ENCODE assay signal across 1 cellular context in the genomic region with DNA sequence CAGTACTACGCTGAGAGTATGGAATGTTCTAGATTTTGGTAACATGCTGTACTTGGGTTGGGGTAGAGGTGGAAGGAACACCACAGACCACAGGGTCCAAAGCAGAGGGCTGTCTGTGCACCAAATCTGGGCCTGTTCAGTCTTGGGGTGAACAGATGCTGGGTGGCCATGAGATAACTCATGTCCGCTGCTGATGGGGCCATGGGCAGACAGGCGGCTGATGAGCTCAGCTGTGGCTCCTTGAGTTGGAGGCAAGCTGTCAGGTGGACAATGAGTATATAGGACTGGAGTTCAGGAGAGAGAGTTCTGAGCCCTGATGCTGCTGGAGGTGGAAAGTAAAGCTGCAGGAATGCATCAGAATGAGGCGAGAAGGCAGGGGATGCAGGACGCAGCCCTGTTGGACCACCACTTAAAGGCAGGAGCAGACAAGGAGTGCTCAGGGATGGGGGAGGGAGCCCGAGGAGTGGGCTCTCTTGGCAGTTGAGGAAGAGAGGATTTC.
TF ChIP-seq lines count a peak whose summit lies in the region.

No MANE protein-coding gene starts in this region.

TF ChIP-seq in GM23338, 12 proteins besides CTCF, POLR2A, EP300 and RAD21 (continued from another document):
- TF ChIP-seq, protein P1, sequence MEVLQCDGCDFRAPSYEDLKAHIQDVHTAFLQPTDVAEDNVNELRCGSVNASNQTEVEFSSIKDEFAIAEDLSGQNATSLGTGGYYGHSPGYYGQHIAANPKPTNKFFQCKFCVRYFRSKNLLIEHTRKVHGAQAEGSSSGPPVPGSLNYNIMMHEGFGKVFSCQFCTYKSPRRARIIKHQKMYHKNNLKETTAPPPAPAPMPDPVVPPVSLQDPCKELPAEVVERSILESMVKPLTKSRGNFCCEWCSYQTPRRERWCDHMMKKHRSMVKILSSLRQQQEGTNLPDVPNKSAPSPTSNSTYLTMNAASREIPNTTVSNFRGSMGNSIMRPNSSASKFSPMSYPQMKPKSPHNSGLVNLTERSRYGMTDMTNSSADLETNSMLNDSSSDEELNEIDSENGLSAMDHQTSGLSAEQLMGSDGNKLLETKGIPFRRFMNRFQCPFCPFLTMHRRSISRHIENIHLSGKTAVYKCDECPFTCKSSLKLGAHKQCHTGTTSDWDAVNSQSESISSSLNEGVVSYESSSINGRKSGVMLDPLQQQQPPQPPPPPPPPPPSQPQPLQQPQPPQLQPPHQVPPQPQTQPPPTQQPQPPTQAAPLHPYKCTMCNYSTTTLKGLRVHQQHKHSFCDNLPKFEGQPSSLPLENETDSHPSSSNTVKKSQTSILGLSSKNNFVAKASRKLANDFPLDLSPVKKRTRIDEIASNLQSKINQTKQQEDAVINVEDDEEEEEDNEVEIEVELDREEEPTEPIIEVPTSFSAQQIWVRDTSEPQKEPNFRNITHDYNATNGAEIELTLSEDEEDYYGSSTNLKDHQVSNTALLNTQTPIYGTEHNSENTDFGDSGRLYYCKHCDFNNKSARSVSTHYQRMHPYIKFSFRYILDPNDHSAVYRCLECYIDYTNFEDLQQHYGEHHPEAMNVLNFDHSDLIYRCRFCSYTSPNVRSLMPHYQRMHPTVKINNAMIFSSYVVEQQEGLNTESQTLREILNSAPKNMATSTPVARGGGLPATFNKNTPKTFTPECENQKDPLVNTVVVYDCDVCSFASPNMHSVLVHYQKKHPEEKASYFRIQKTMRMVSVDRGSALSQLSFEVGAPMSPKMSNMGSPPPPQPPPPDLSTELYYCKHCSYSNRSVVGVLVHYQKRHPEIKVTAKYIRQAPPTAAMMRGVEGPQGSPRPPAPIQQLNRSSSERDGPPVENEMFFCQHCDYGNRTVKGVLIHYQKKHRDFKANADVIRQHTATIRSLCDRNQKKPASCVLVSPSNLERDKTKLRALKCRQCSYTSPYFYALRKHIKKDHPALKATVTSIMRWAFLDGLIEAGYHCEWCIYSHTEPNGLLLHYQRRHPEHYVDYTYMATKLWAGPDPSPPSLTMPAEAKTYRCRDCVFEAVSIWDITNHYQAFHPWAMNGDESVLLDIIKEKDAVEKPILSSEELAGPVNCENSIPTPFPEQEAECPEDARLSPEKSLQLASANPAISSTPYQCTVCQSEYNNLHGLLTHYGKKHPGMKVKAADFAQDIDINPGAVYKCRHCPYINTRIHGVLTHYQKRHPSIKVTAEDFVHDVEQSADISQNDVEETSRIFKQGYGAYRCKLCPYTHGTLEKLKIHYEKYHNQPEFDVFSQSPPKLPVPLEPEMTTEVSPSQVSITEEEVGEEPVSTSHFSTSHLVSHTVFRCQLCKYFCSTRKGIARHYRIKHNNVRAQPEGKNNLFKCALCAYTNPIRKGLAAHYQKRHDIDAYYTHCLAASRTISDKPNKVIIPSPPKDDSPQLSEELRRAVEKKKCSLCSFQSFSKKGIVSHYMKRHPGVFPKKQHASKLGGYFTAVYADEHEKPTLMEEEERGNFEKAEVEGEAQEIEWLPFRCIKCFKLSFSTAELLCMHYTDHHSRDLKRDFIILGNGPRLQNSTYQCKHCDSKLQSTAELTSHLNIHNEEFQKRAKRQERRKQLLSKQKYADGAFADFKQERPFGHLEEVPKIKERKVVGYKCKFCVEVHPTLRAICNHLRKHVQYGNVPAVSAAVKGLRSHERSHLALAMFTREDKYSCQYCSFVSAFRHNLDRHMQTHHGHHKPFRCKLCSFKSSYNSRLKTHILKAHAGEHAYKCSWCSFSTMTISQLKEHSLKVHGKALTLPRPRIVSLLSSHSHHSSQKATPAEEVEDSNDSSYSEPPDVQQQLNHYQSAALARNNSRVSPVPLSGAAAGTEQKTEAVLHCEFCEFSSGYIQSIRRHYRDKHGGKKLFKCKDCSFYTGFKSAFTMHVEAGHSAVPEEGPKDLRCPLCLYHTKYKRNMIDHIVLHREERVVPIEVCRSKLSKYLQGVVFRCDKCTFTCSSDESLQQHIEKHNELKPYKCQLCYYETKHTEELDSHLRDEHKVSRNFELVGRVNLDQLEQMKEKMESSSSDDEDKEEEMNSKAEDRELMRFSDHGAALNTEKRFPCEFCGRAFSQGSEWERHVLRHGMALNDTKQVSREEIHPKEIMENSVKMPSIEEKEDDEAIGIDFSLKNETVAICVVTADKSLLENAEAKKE (CRISPR knock-in tag; IDR thresholded peaks at IDR 0.05) = no peak
- TF ChIP-seq EZH2 (IDR thresholded peaks at IDR 0.05; ENCODE audit: low read depth, unreplicated experiment) (no peak), POLR2AphosphoS5 (IDR thresholded peaks at IDR 0.05; ENCODE audit: low read depth) (no peak), ZNF331 (CRISPR knock-in tag; IDR thresholded peaks at IDR 0.05; ENCODE audit: low read depth) (no peak), ZNF114 (CRISPR knock-in tag; IDR thresholded peaks at IDR 0.05) (no peak), CREB1 (CRISPR knock-in tag; IDR thresholded peaks at IDR 0.05; ENCODE audit: low read depth) (no peak), JUNB (IDR thresholded peaks at IDR 0.05; ENCODE audit: unreplicated experiment) (no peak), NANOG (IDR thresholded peaks at IDR 0.05; ENCODE audit: borderline replicate concordance) (no peak)
- TF ChIP-seq, protein P2, sequence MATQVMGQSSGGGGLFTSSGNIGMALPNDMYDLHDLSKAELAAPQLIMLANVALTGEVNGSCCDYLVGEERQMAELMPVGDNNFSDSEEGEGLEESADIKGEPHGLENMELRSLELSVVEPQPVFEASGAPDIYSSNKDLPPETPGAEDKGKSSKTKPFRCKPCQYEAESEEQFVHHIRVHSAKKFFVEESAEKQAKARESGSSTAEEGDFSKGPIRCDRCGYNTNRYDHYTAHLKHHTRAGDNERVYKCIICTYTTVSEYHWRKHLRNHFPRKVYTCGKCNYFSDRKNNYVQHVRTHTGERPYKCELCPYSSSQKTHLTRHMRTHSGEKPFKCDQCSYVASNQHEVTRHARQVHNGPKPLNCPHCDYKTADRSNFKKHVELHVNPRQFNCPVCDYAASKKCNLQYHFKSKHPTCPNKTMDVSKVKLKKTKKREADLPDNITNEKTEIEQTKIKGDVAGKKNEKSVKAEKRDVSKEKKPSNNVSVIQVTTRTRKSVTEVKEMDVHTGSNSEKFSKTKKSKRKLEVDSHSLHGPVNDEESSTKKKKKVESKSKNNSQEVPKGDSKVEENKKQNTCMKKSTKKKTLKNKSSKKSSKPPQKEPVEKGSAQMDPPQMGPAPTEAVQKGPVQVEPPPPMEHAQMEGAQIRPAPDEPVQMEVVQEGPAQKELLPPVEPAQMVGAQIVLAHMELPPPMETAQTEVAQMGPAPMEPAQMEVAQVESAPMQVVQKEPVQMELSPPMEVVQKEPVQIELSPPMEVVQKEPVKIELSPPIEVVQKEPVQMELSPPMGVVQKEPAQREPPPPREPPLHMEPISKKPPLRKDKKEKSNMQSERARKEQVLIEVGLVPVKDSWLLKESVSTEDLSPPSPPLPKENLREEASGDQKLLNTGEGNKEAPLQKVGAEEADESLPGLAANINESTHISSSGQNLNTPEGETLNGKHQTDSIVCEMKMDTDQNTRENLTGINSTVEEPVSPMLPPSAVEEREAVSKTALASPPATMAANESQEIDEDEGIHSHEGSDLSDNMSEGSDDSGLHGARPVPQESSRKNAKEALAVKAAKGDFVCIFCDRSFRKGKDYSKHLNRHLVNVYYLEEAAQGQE (IDR thresholded peaks at IDR 0.05; ENCODE audit: unreplicated experiment) = no peak
- TF ChIP-seq, protein P3, sequence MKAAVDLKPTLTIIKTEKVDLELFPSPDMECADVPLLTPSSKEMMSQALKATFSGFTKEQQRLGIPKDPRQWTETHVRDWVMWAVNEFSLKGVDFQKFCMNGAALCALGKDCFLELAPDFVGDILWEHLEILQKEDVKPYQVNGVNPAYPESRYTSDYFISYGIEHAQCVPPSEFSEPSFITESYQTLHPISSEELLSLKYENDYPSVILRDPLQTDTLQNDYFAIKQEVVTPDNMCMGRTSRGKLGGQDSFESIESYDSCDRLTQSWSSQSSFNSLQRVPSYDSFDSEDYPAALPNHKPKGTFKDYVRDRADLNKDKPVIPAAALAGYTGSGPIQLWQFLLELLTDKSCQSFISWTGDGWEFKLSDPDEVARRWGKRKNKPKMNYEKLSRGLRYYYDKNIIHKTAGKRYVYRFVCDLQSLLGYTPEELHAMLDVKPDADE (IDR thresholded peaks at IDR 0.05) = no peak
